32 cellular contexts compared by ENCODE assay signal in the genomic region with DNA sequence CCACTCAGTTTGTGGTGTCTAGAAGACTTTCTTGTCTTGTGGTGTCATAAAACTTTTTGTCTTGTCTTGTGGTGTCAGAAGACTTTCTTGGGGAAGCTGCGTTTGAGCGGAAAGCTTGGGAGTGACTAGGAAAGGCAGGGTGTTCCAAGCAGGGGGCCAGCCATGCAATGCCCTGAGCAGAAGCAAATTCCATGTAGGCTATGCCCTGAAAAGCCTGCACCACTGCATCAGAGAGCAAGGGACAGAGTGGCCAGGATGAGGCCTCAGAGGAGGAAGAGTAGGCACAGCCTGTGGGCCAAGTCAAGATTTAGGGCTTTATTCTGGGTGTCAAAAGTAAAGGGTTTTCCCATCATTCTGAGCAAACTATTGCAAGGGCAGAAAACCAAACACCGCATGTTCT. TPM values are rescaled to one million over a fixed set of nuclear protein-coding genes. Genes with fewer than 3 reads are reported as not detected.
"Had no signal": no experiment of that assay in that cellular context is flagged by ENCODE, and none has a peak within 500 bp of the region (broad histone marks: within the 10 kb centered on the region; RNA-seq: fewer than 3 reads in every experiment).

No MANE protein-coding gene starts in this region.

- H3K27ac Mint-ChIP-seq: memory B cell; mesothelial cell of epicardium; naive B cell; natural killer cell treated with Interleukin-12 subunit alpha and Interleukin-12 subunit beta and Interleukin-15 and Interleukin-18, amount 100 ng/mL, for 72 hours; neural progenitor cell; stimulated activated effector memory CD8-positive, alpha-beta T cell treated with anti-CD3 and anti-CD28 coated beads, Interleukin-12 subunit alpha, Interleukin-12 subunit beta, amount 100 ng/mL, for 72 hours had no signal

- H3K4me1 Mint-ChIP-seq: memory B cell; naive B cell; neural progenitor cell; stimulated activated effector memory CD8-positive, alpha-beta T cell treated with anti-CD3 and anti-CD28 coated beads, Interleukin-12 subunit alpha, Interleukin-12 subunit beta, amount 100 ng/mL, for 72 hours had no signal

- H3K27me3 ChIP-seq: gastrocnemius medialis, neural progenitor cell, right atrium auricular region, sigmoid colon, stomach, thyroid gland, vagina had no signal

- H3K4me1 ChIP-seq: gastrocnemius medialis, neural progenitor cell, parathyroid adenoma, prostate gland, sigmoid colon, vagina had no signal

- H3K36me3 ChIP-seq: gastrocnemius medialis, neural progenitor cell, prostate gland, right atrium auricular region, sigmoid colon, stomach, thyroid gland, vagina had no signal

- H3K4me3 ChIP-seq: dorsolateral prefrontal cortex, gastrocnemius medialis, lung, mucosa of descending colon, neural progenitor cell, prostate gland, right atrium auricular region, sigmoid colon, stomach, thyroid gland, vagina had no signal

- H3K4me3 Mint-ChIP-seq: memory B cell; mesothelial cell of epicardium; naive B cell; natural killer cell treated with Interleukin-12 subunit alpha and Interleukin-12 subunit beta and Interleukin-15 and Interleukin-18, amount 100 ng/mL, for 72 hours; neural progenitor cell; stimulated activated effector memory CD8-positive, alpha-beta T cell treated with anti-CD3 and anti-CD28 coated beads, Interleukin-12 subunit alpha, Interleukin-12 subunit beta, amount 100 ng/mL, for 72 hours had no signal

- ATAC-seq: esophagus mucosa; gastrocnemius medialis; mucosa of descending colon; natural killer cell treated with Interleukin-12 subunit alpha and Interleukin-12 subunit beta and Interleukin-15 and Interleukin-18, amount 100 ng/mL, for 72 hours; stimulated activated effector memory CD8-positive, alpha-beta T cell treated with anti-CD3 and anti-CD28 coated beads, Interleukin-12 subunit alpha, Interleukin-12 subunit beta, amount 100 ng/mL, for 72 hours had no signal

- DNase-seq: dorsolateral prefrontal cortex; effector CD4-positive, alpha-beta T cell; foreskin fibroblast; gastrocnemius medialis; head of caudate nucleus; mucosa of descending colon; naive B cell; sigmoid colon; stimulated activated CD4-positive, alpha-beta T cell treated with anti-CD3 and anti-CD28 coated beads, Interleukin-2, amount 100 ng/mL, for 24 hours; stimulated activated CD4-positive, alpha-beta T cell treated with anti-CD3 and anti-CD28 coated beads, Interleukin-4, amount 100 ng/mL, for 24 hours; stimulated activated naive CD4-positive, alpha-beta T cell treated with Interleukin-2 at 50 U/mL for 16 hours; stomach; thyroid gland had no signal

- H3K27ac ChIP-seq: dorsolateral prefrontal cortex, epithelial cell of prostate, gastrocnemius medialis, neural progenitor cell, parathyroid adenoma, prostate gland, right atrium auricular region, sigmoid colon, stomach, thyroid gland, vagina had no signal

- H3K9me3 ChIP-seq: gastrocnemius medialis, mucosa of descending colon, prostate gland, right atrium auricular region, sigmoid colon, stomach, thyroid gland, vagina had no signal

- H3K36me3 Mint-ChIP-seq: memory B cell; mesothelial cell of epicardium; naive B cell; natural killer cell treated with Interleukin-12 subunit alpha and Interleukin-12 subunit beta and Interleukin-15 and Interleukin-18, amount 100 ng/mL, for 72 hours; neural progenitor cell; stimulated activated effector memory CD8-positive, alpha-beta T cell treated with anti-CD3 and anti-CD28 coated beads, Interleukin-12 subunit alpha, Interleukin-12 subunit beta, amount 100 ng/mL, for 72 hours had no signal

- H3K9me3 Mint-ChIP-seq: memory B cell; natural killer cell treated with Interleukin-12 subunit alpha and Interleukin-12 subunit beta and Interleukin-15 and Interleukin-18, amount 100 ng/mL, for 72 hours; stimulated activated effector memory CD8-positive, alpha-beta T cell treated with anti-CD3 and anti-CD28 coated beads, Interleukin-12 subunit alpha, Interleukin-12 subunit beta, amount 100 ng/mL, for 72 hours had no signal

RNA-seq across cellular contexts. Expression of a gene that starts 41.6 kb away (rescaled TPM):
- total RNA-seq: gastrocnemius medialis; glomerular endothelial cell; liver; lung; mesothelial cell of epicardium; mucosa of descending colon; natural killer cell treated with Interleukin-12 subunit alpha and Interleukin-12 subunit beta and Interleukin-15 and Interleukin-18, amount 100 ng/mL, for 72 hours; osteoblast; right atrium auricular region; sigmoid colon; skeletal muscle tissue; subcutaneous adipose tissue; temporal lobe; ureter had no signal

RNA-seq across cellular contexts. Expression of a gene that starts 56.3 kb away (rescaled TPM):
- total RNA-seq: dorsolateral prefrontal cortex; gastrocnemius medialis; liver; mesothelial cell of epicardium; mucosa of descending colon; natural killer cell treated with Interleukin-12 subunit alpha and Interleukin-12 subunit beta and Interleukin-15 and Interleukin-18, amount 100 ng/mL, for 72 hours; osteoblast; prostate gland; right atrium auricular region; sigmoid colon; stomach; temporal lobe; thyroid gland; ureter had no signal
- polyA plus RNA-seq: liver had no signal
